In genomic region chr22:43425976-43426785, GRCh38 we compare ENCODE assay signal across 27 cellular contexts. TPM values are rescaled to one million over a fixed set of nuclear protein-coding genes. Genes with fewer than 3 reads are reported as not detected.
A peak's percentile ranks its signal among the peaks of the same experiment; 100 is the strongest.
DNase-seq lines count a peak whose midpoint lies in the region; ATAC-seq and TF ChIP-seq lines count a peak whose summit lies in the region.
"Had no signal": no experiment of that assay in that cellular context is flagged by ENCODE, and none has a peak within 500 bp of the region (broad histone marks: within the 10 kb centered on the region; RNA-seq: fewer than 3 reads in every experiment).

No MANE protein-coding gene starts in this region.

- H3K9me3 Mint-ChIP-seq in neural progenitor cell: no peaks in the 10 kb centered on the region
- H3K9me3 Mint-ChIP-seq: CD4-positive, alpha-beta T cell; GM23338 had no signal

- no peak overlapping the region for H2AFZ ChIP-seq in neural progenitor cell (replicated peaks)
- H2AFZ ChIP-seq: GM23338 had no signal

- no peaks in the 10 kb centered on the region for H3K9me3 ChIP-seq in BLaER1
- H3K9me3 ChIP-seq in RWPE2 (ENCODE audit: severe bottlenecking): no peaks in the 10 kb centered on the region
- no peaks in the 10 kb centered on the region for H3K9me3 ChIP-seq in neural progenitor cell (ENCODE audit: low read depth)
- no peaks in the 10 kb centered on the region for H3K9me3 ChIP-seq in HAP-1
- H3K9me3 ChIP-seq in ovary: no peaks in the 10 kb centered on the region

- peaks cover 15% of the 10 kb centered on the region for H3K4me1 Mint-ChIP-seq in neural progenitor cell

- H3K36me3 ChIP-seq in BLaER1 (no peaks in the 10 kb centered on the region), RWPE2 (ENCODE audit: low read depth) (no peaks in the 10 kb centered on the region), neural progenitor cell (no peaks in the 10 kb centered on the region), HAP-1 (replicated peaks) (no peaks in the 10 kb centered on the region), ovary (no peaks in the 10 kb centered on the region)

- ATAC-seq in RWPE2 (ENCODE audit: low read depth): no peak
- ATAC-seq: GM23338, HCT116 had no signal

- 91 to 92% (median 92%) methylated on average over 18 to 22 of the region's 22 CpGs for WGBS in ovary, 3 donors

- DNase-seq in RWPE2 (ENCODE audit: low spot score): peak; percentile 45
- DNase-seq in dorsolateral prefrontal cortex: no peak
- no peak for DNase-seq in neural progenitor cell (ENCODE audit: low spot score)
- no peak for DNase-seq in activated CD4-positive, CD25-positive, alpha-beta regulatory T cell (lab: John Stamatoyannopoulos, UW)
- no peak for DNase-seq in HAP-1 (ENCODE audit: low spot score in 2 of 2)
- no peak for DNase-seq in ovary
- DNase-seq: CD4-positive, alpha-beta T cell; DMS53; Karpas-422; NCI-H1092 treated with DMSO at 0.1 percent for 48 hours; NCI-H1436; NCI-H187; NCI-H2081 treated with DMSO at 0.1 percent for 48 hours; NCI-H2171; NCI-H226; NCI-H510A; NCI-H69; SHP77 treated with DMSO at 0.1 percent for 48 hours had no signal

- intact Hi-C loops in dorsolateral prefrontal cortex (cut with DNase I): no loop called here
- intact Hi-C loops in ovary (cut with DNase I): no loop called here

- H3K4me3 ChIP-seq in BLaER1 (no peak overlapping the region), RWPE2 (ENCODE audit: severe bottlenecking) (no peak overlapping the region), dorsolateral prefrontal cortex (peak overlapping the region in 35 of 59 donors; percentile 3 to 55 (median 35)), neural progenitor cell (no peak overlapping the region), HAP-1 (no peak overlapping the region), ovary (no peak overlapping the region)
- H3K4me3 ChIP-seq: GM23338 had no signal

- in situ Hi-C loops in HAP-1 (cut with MboI; ENCODE audit: low sequenced_read_pairs): no loop called here

- no peaks in the 10 kb centered on the region for H4K20me1 ChIP-seq in BLaER1
- no peaks in the 10 kb centered on the region for H4K20me1 ChIP-seq in neural progenitor cell (ENCODE audit: low read depth)

- peak overlapping the region; percentile 53; the same call in 1 of the 2 replicates for H3K27ac ChIP-seq in BLaER1
- no peak overlapping the region for H3K27ac ChIP-seq in RWPE2 (ENCODE audit: poor library complexity, severe bottlenecking)
- peak overlapping the region in 45 of 59 donors; percentile 2 to 95 (median 67) for H3K27ac ChIP-seq in dorsolateral prefrontal cortex
- H3K27ac ChIP-seq in neural progenitor cell: no peak overlapping the region
- H3K27ac ChIP-seq in ovary: no peak overlapping the region
- H3K27ac ChIP-seq: RWPE1 had no signal

- no peaks in the 10 kb centered on the region for H3K36me3 Mint-ChIP-seq in neural progenitor cell

- TF ChIP-seq POLR2A in ovary (IDR thresholded peaks at IDR 0.05): no peak

- H3K27me3 Mint-ChIP-seq in neural progenitor cell (ENCODE audit: insufficient read depth, low read depth): peaks cover 10% of the 10 kb centered on the region

- no peaks in the 10 kb centered on the region for H3F3A ChIP-seq in neural progenitor cell (ENCODE audit: low read depth)

- H3K4me1 ChIP-seq in BLaER1 (peaks cover 23% of the 10 kb centered on the region), RWPE2 (ENCODE audit: insufficient read depth, poor library complexity, severe bottlenecking) (no peaks in the 10 kb centered on the region), neural progenitor cell (peaks cover 36% of the 10 kb centered on the region), HAP-1 (no peaks in the 10 kb centered on the region), ovary (ENCODE audit: insufficient read depth) (no peaks in the 10 kb centered on the region)

- H3K27me3 ChIP-seq in BLaER1 (no peaks in the 10 kb centered on the region; the same call in 1 of the 2 replicates), RWPE2 (ENCODE audit: insufficient read depth, poor library complexity, severe bottlenecking) (peaks cover 54% of the 10 kb centered on the region), dorsolateral prefrontal cortex (peaks cover 0 to 23% (median 0%) of the 10 kb centered on the region in 45 donors), neural progenitor cell (peaks cover under 1% of the 10 kb centered on the region), HAP-1 (ENCODE audit: low read depth) (peaks cover 40% of the 10 kb centered on the region), ovary (no peaks in the 10 kb centered on the region)

- no peak for TF ChIP-seq CTCF in RWPE2 (IDR thresholded peaks at IDR 0.05; ENCODE audit: poor library complexity, severe bottlenecking)
- no peak for TF ChIP-seq CTCF in dorsolateral prefrontal cortex (IDR thresholded peaks at IDR 0.05 in 54 of 56, conservative IDR thresholded peaks at IDR 0.05 in 2 of 56; ENCODE audit: low read depth in 1 of 56, partially characterized antibody in 56 of 56)
- TF ChIP-seq CTCF in neural progenitor cell (IDR thresholded peaks at IDR 0.05): no peak
- no peak for TF ChIP-seq CTCF in ovary (IDR thresholded peaks at IDR 0.05)

- peak overlapping the region; percentile 47 for H3K27ac Mint-ChIP-seq in neural progenitor cell
- H3K27ac Mint-ChIP-seq: CD4-positive, alpha-beta T cell had no signal

- H3K4me2 ChIP-seq in BLaER1 (peak overlapping the region; percentile 72), neural progenitor cell (no peak overlapping the region)
- H3K4me2 ChIP-seq: GM23338 had no signal

- H3K9ac ChIP-seq in BLaER1 (0 out of 2 replicates have a peak overlapping the region, but pooled peaks have one; percentile 28), neural progenitor cell (no peak overlapping the region)

- no peaks in the 10 kb centered on the region for H3K79me2 ChIP-seq in neural progenitor cell (ENCODE audit: low read depth)

- TF ChIP-seq EP300 in ovary (IDR thresholded peaks at IDR 0.05): no peak

- no peak overlapping the region for H3K4me3 Mint-ChIP-seq in neural progenitor cell
- H3K4me3 Mint-ChIP-seq: CD4-positive, alpha-beta T cell; GM23338 had no signal

RNA-seq across cellular contexts. Expression of gene MPPED1, which starts 14.4 kb away (rescaled TPM):
- total RNA-seq in dorsolateral prefrontal cortex: 100 to 1,000 TPM in 57 of 120 experiments, 10 to 100 TPM in 63; 27.7 to 144 (median 99.1) TPM
- total RNA-seq in neural progenitor cell (ENCODE audit: low replicate concordance): 2.0 and 4.5 TPM in 2 replicates
- total RNA-seq in ovary: 1 to 10 TPM in 5 of 7 donors, under 1 TPM in 2; 0.46 to 4.1 (median 2.9) TPM
- polyA plus RNA-seq in ovary: 1 to 10 TPM in 1 of 2 donors, under 1 TPM in 1; 0.45 to 1.3 TPM
- total RNA-seq: A172; CD4-positive, alpha-beta T cell; Daoy; G401; HT-29 had no signal
- polyA plus RNA-seq: BJ, GM23338 had no signal

Comparison
In these comparisons a context has a peak if more than half of its experiments do, and no peak if none do; other contexts are left out.
1. H3K27ac ChIP-seq: peak in BLaER1 (single experiment) and dorsolateral prefrontal cortex (45 of 59); none in RWPE2 (single experiment), neural progenitor cell (single experiment) and ovary (0 of 2).
2. H3K4me3 ChIP-seq: peak in dorsolateral prefrontal cortex (35 of 59); none in BLaER1 (single experiment), RWPE2 (single experiment), neural progenitor cell (single experiment), HAP-1 (single experiment) and ovary (single experiment).